Comparison of ENCODE assay signal across 26 cellular contexts in the genomic region with DNA sequence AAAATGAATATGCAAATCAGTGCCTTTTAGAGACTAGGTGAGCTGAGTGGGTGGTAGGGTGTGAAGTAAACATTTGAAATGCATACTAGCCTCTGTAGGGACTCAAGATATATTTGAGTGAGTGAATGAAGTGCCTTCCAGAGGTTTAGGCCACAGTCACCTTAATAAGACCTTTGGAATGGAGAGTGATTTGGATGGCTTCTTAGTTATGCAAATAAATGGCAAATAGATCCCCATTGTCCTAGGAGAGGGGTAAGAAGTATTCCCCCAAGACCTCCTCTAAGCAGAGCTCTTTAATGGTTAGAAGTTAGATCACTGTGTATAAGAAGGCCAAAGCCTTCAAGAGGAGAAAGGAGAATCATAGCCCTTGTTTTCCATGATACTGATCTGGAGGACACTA. TPM values are rescaled to one million over a fixed set of nuclear protein-coding genes. Genes with fewer than 3 reads are reported as not detected.
"Had no signal": no experiment of that assay in that cellular context is flagged by ENCODE, and none has a peak within 500 bp of the region (broad histone marks: within the 10 kb centered on the region; RNA-seq: fewer than 3 reads in every experiment).

No MANE protein-coding gene starts in this region.

- H3K4me1 Mint-ChIP-seq: naive thymus-derived CD4-positive, alpha-beta T cell; stimulated activated effector memory CD8-positive, alpha-beta T cell treated with anti-CD3 and anti-CD28 coated beads, Interleukin-12 subunit alpha, Interleukin-12 subunit beta, amount 100 ng/mL, for 72 hours had no signal

- H3K4me3 ChIP-seq: esophagus muscularis mucosa, gastrocnemius medialis, heart right ventricle, lung, psoas muscle, right lobe of liver, tibial artery, upper lobe of left lung, uterus had no signal

- H3K36me3 Mint-ChIP-seq: stimulated activated effector memory CD8-positive, alpha-beta T cell treated with anti-CD3 and anti-CD28 coated beads, Interleukin-12 subunit alpha, Interleukin-12 subunit beta, amount 100 ng/mL, for 72 hours had no signal

- H3K9me3 ChIP-seq: gastrocnemius medialis, neutrophil, psoas muscle, right lobe of liver, uterus had no signal

- ATAC-seq: effector memory CD8-positive, alpha-beta T cell; gastrocnemius medialis; heart right ventricle; left colon; left ventricle myocardium superior; naive thymus-derived CD4-positive, alpha-beta T cell; psoas muscle; right lobe of liver; stimulated activated effector memory CD8-positive, alpha-beta T cell treated with anti-CD3 and anti-CD28 coated beads, Interleukin-12 subunit alpha, Interleukin-12 subunit beta, amount 100 ng/mL, for 72 hours; stimulated activated naive CD8-positive, alpha-beta T cell treated with anti-CD3 and anti-CD28 coated beads, Interleukin-15, Interleukin-2, amounts not matched to agents 100 U/mL and 50 U/mL, for 24 hours had no signal

- DNase-seq: effector memory CD8-positive, alpha-beta T cell; gastrocnemius medialis; heart right ventricle; kidney; left colon; left ventricle myocardium superior; mesenchymal stem cell; naive thymus-derived CD4-positive, alpha-beta T cell; psoas muscle; retina; right lobe of liver; stimulated activated CD4-positive, alpha-beta T cell treated with anti-CD3 and anti-CD28 coated beads, Interleukin-4, amount 100 ng/mL, for 1 hour; stimulated activated CD8-positive, alpha-beta memory T cell treated with anti-CD3 and anti-CD28 coated beads, Interleukin-4, amount 100 ng/mL, for 48 hours; stimulated activated naive CD8-positive, alpha-beta T cell treated with anti-CD3 and anti-CD28 coated beads, Interleukin-15, Interleukin-2, amounts not matched to agents 100 U/mL and 50 U/mL, for 24 hours; tibial artery; upper lobe of left lung; uterus had no signal

- H3K27ac Mint-ChIP-seq: effector memory CD8-positive, alpha-beta T cell; naive thymus-derived CD4-positive, alpha-beta T cell; stimulated activated effector memory CD8-positive, alpha-beta T cell treated with anti-CD3 and anti-CD28 coated beads, Interleukin-12 subunit alpha, Interleukin-12 subunit beta, amount 100 ng/mL, for 72 hours had no signal

- H3K4me1 ChIP-seq: esophagus muscularis mucosa, gastrocnemius medialis, heart right ventricle, psoas muscle, right lobe of liver, tibial artery, upper lobe of left lung, uterus had no signal

- H3K27me3 ChIP-seq: esophagus muscularis mucosa, gastrocnemius medialis, heart right ventricle, neutrophil, right lobe of liver, tibial artery, upper lobe of left lung, uterus had no signal

- H3K4me3 Mint-ChIP-seq: effector memory CD8-positive, alpha-beta T cell; naive thymus-derived CD4-positive, alpha-beta T cell; stimulated activated effector memory CD8-positive, alpha-beta T cell treated with anti-CD3 and anti-CD28 coated beads, Interleukin-12 subunit alpha, Interleukin-12 subunit beta, amount 100 ng/mL, for 72 hours had no signal

- H3K27ac ChIP-seq: epithelial cell of prostate, esophagus muscularis mucosa, gastrocnemius medialis, heart right ventricle, neutrophil, psoas muscle, right lobe of liver, tibial artery, upper lobe of left lung, uterus had no signal

- H3K36me3 ChIP-seq: esophagus muscularis mucosa, gastrocnemius medialis, heart right ventricle, neutrophil, right lobe of liver, tibial artery, upper lobe of left lung, uterus had no signal

- H3K27me3 Mint-ChIP-seq: effector memory CD8-positive, alpha-beta T cell; naive thymus-derived CD4-positive, alpha-beta T cell had no signal

RNA-seq across cellular contexts. Expression of gene IMPG1, which starts 47.8 kb away (rescaled TPM):
- total RNA-seq: esophagus muscularis mucosa; fibroblast of villous mesenchyme; gastrocnemius medialis; heart right ventricle; kidney; left colon; left ventricle myocardium superior; lung; naive thymus-derived CD4-positive, alpha-beta T cell; osteoblast; psoas muscle; right lobe of liver; temporal lobe; upper lobe of left lung had no signal
- polyA plus RNA-seq: heart right ventricle; lung; naive thymus-derived CD4-positive, alpha-beta T cell; neural cell; psoas muscle had no signal
